ENCODE assay signal across 8 cellular contexts in genomic region chr13:19862511-19863313, GRCh38. TPM values are rescaled to one million over a fixed set of nuclear protein-coding genes. Genes with fewer than 3 reads are reported as not detected.
DNase-seq lines count a peak whose midpoint lies in the region; ATAC-seq, FAIRE-seq and TF ChIP-seq lines count a peak whose summit lies in the region.

No MANE protein-coding gene starts in this region.

- H3K27ac ChIP-seq in astrocyte (ENCODE audit: low read depth, low read length) = peak overlapping the region; percentile 91

- no peak for FAIRE-seq in astrocyte (lab: Jason Lieb, UNC)

- peak overlapping the region; percentile 95 for H3K9ac ChIP-seq in astrocyte (ENCODE audit: low read length)

- peaks cover 33 to 43% (median 35%) of the 10 kb centered on the region in 3 donors for H3K4me1 Mint-ChIP-seq in T-cell
- H3K4me1 Mint-ChIP-seq in astrocyte (ENCODE audit: low read depth, unreplicated experiment) = peaks cover 15% of the 10 kb centered on the region

- H3K4me1 ChIP-seq in astrocyte (ENCODE audit: insufficient read depth, low read length) = peaks cover 25% of the 10 kb centered on the region

- H3K27me3 Mint-ChIP-seq in T-cell = no peaks in the 10 kb centered on the region
- no peaks in the 10 kb centered on the region for H3K27me3 Mint-ChIP-seq in astrocyte (ENCODE audit: low read depth, unreplicated experiment)

- ATAC-seq in HG03097 (IDR thresholded peaks at IDR 0.05; ENCODE audit: low FRiP score, unreplicated experiment) = peak; percentile 0
- ATAC-seq in T-cell (replicated peaks in 1 of 4) = peak; percentile 0 to 8 (median 6)
- no peak for ATAC-seq in HG03175 (IDR thresholded peaks at IDR 0.05; ENCODE audit: unreplicated experiment)

- H3K9me3 Mint-ChIP-seq in T-cell (no peaks in the 10 kb centered on the region), astrocyte (ENCODE audit: unreplicated experiment) (peaks cover 4% of the 10 kb centered on the region)

- H2AFZ ChIP-seq in astrocyte (ENCODE audit: low read depth, low read length) = peak overlapping the region; percentile 56

- H3K4me2 ChIP-seq in astrocyte (ENCODE audit: low read length) = peak overlapping the region; percentile 93

- H3K4me3 ChIP-seq in astrocyte (ENCODE audit: insufficient read depth, low read depth, low read length) = peak overlapping the region; percentile 78
- H3K4me3 ChIP-seq in iPS-11a (ENCODE audit: low read depth, low read length) = peak overlapping the region; percentile 80
- peak overlapping the region; percentile 88 for H3K4me3 ChIP-seq in skeletal muscle cell (ENCODE audit: low read depth, low read length)

- peak overlapping the region; percentile 95 to 98 for H3K27ac Mint-ChIP-seq in T-cell
- H3K27ac Mint-ChIP-seq in astrocyte (ENCODE audit: unreplicated experiment) = peak overlapping the region; percentile 95

- H4K20me1 ChIP-seq in astrocyte (ENCODE audit: insufficient read depth, low read length) = peaks cover 47% of the 10 kb centered on the region

- TF ChIP-seq CTCF in astrocyte (IDR thresholded peaks at IDR 0.05; ENCODE audit: insufficient read depth, low read depth, low read length) = no peak

- H3K4me3 Mint-ChIP-seq in T-cell (peak overlapping the region; percentile 95 to 98 (median 98)), astrocyte (ENCODE audit: unreplicated experiment) (peak overlapping the region; percentile 98)

- POLR2A ChIA-PET in T-cell (lab: Charles Lee) = interaction anchor here in 1 of 2 donors (0.6 to 2.1 kb wide), 6 partner anchors 11 to 134 kb away, joined by 3 to 19 read pairs (median 9); no protein-coding TSS in a partner anchor

- DNase-seq in NCI-H1417 (lab: John Stamatoyannopoulos, UW) (peak; percentile 7 to 64 (median 57)), NCI-H1417 treated with DMSO at 0.1 percent for 48 hours (lab: John Stamatoyannopoulos, UW) (no peak), T-cell (peak; percentile 13 to 53 (median 36)), astrocyte (ENCODE audit: low read depth) (no peak), skeletal muscle cell (ENCODE audit: low read depth) (no peak)

- no peaks in the 10 kb centered on the region for H3K27me3 ChIP-seq in astrocyte (ENCODE audit: insufficient read depth, low read length)

- H3K36me3 Mint-ChIP-seq in T-cell (peaks cover 9% of the 10 kb centered on the region), astrocyte (ENCODE audit: low read depth, unreplicated experiment) (peaks cover 3% of the 10 kb centered on the region)

- H3K36me3 ChIP-seq in astrocyte (ENCODE audit: insufficient read depth, low read length) = peaks cover 8% of the 10 kb centered on the region

- peaks cover 51% of the 10 kb centered on the region for H3K79me2 ChIP-seq in astrocyte (ENCODE audit: insufficient read depth, low read length)

- no peaks in the 10 kb centered on the region for H3K9me3 ChIP-seq in astrocyte (ENCODE audit: insufficient read depth, low read depth, low read length)

- CTCF ChIA-PET in T-cell (lab: Charles Lee) = interaction anchor here (0.5 to 1.7 kb wide), 6 partner anchors 19 to 334 kb away, joined by 3 to 6 read pairs (median 5); partner anchors contain the start of gene PSPC1 (in 1 of the 2)

RNA-seq across cellular contexts. Expression of gene ZMYM5, which starts 0.7 kb away (rescaled TPM):
- total RNA-seq in T-cell (10 to 100 TPM; 19.2 to 30.9 (median 23.0) TPM), astrocyte (16.0 and 18.0 TPM in 2 replicates)

Comparison
In these comparisons a context has a peak if more than half of its experiments do, and no peak if none do; other contexts are left out.
1. DNase-seq: peak in NCI-H1417 (3 of 3) and T-cell (34 of 34); none in NCI-H1417 treated with DMSO at 0.1 percent for 48 hours (single experiment), astrocyte (single experiment) and skeletal muscle cell (single experiment).
2. Peak in every context shown above with its lines, with median percentiles within 50 percentile points of each other: H3K4me3 ChIP-seq.